9 cellular contexts compared by ENCODE assay signal in genomic region chr10:3780766-3781457, GRCh38. TPM values are rescaled to one million over a fixed set of nuclear protein-coding genes. Genes with fewer than 3 reads are reported as not detected.
DNase-seq lines count a peak whose midpoint lies in the region; ATAC-seq and TF ChIP-seq lines count a peak whose summit lies in the region.
"Had no signal": no experiment of that assay in that cellular context is flagged by ENCODE, and none has a peak within 500 bp of the region (broad histone marks: within the 10 kb centered on the region; RNA-seq: fewer than 3 reads in every experiment).

No MANE protein-coding gene starts in this region.

- peaks cover 0 to 65% (median 59%) of the 10 kb centered on the region in 4 donors for H3K4me1 ChIP-seq in sigmoid colon

- 67 to 68% methylated on average over 16 of the region's 16 CpGs for WGBS in sigmoid colon, 2 donors

- H3K27ac ChIP-seq in sigmoid colon, result peak overlapping the region; percentile 98 to 100 (median 100)

- no peaks in the 10 kb centered on the region for H3K27me3 ChIP-seq in sigmoid colon

- no peaks in the 10 kb centered on the region for H3K9me3 ChIP-seq in sigmoid colon

- no peak for TF ChIP-seq POLR2A in sigmoid colon (IDR thresholded peaks at IDR 0.05)

- peak overlapping the region; percentile 93 for H3K4me3 Mint-ChIP-seq in activated T-helper 1 cell treated with anti-CD3 and anti-CD28 coated beads, Interleukin-12 subunit alpha, Interleukin-12 subunit beta, Interleukin-2, Interleukin-4 antibody, amounts not matched to agents 30 ng/mL and 10 ng/mL and 1 ng/mL, durations not matched to agents 14 hours and 24 hours and 36 hours
- no peak overlapping the region for H3K4me3 Mint-ChIP-seq in nephron progenitor cell

- H3K4me1 Mint-ChIP-seq in activated T-helper 1 cell treated with anti-CD3 and anti-CD28 coated beads, Interleukin-12 subunit alpha, Interleukin-12 subunit beta, Interleukin-2, Interleukin-4 antibody, amounts not matched to agents 30 ng/mL and 10 ng/mL and 1 ng/mL, durations not matched to agents 14 hours and 24 hours and 36 hours (ENCODE audit: low read depth), result peaks cover 74% of the 10 kb centered on the region
- peaks cover 51% of the 10 kb centered on the region for H3K4me1 Mint-ChIP-seq in nephron progenitor cell

- peak overlapping the region; percentile 81 for H3K4me3 ChIP-seq in GM12865 (ENCODE audit: low read depth, low read length)
- H3K4me3 ChIP-seq in fibroblast of villous mesenchyme (ENCODE audit: low read depth, low read length), result peak overlapping the region; percentile 90
- peak overlapping the region; percentile 73 to 97 (median 90) for H3K4me3 ChIP-seq in sigmoid colon

- ATAC-seq in GM21360 (IDR thresholded peaks at IDR 0.05; ENCODE audit: unreplicated experiment) (no peak), GM21367 (IDR thresholded peaks at IDR 0.05; ENCODE audit: unreplicated experiment) (no peak)

- TF ChIP-seq CTCF in GM12865 (IDR thresholded peaks at IDR 0.05; ENCODE audit: insufficient read depth, low read depth, low read length, missing control alignments) (no peak), fibroblast of villous mesenchyme (IDR thresholded peaks at IDR 0.05; ENCODE audit: insufficient read depth, low read depth, low read length) (no peak), sigmoid colon (IDR thresholded peaks at IDR 0.05) (no peak), nephron progenitor cell (IDR thresholded peaks at IDR 0.05) (no peak)

- no peaks in the 10 kb centered on the region for H3K27me3 Mint-ChIP-seq in activated T-helper 1 cell treated with anti-CD3 and anti-CD28 coated beads, Interleukin-12 subunit alpha, Interleukin-12 subunit beta, Interleukin-2, Interleukin-4 antibody, amounts not matched to agents 30 ng/mL and 10 ng/mL and 1 ng/mL, durations not matched to agents 14 hours and 24 hours and 36 hours (ENCODE audit: insufficient read depth)
- H3K27me3 Mint-ChIP-seq in nephron progenitor cell (ENCODE audit: low read depth, poor library complexity), result peaks cover 3% of the 10 kb centered on the region

- peaks cover 79% of the 10 kb centered on the region for H3K36me3 Mint-ChIP-seq in activated T-helper 1 cell treated with anti-CD3 and anti-CD28 coated beads, Interleukin-12 subunit alpha, Interleukin-12 subunit beta, Interleukin-2, Interleukin-4 antibody, amounts not matched to agents 30 ng/mL and 10 ng/mL and 1 ng/mL, durations not matched to agents 14 hours and 24 hours and 36 hours (ENCODE audit: low read depth)
- H3K36me3 Mint-ChIP-seq in nephron progenitor cell (ENCODE audit: low read depth), result peaks cover 60% of the 10 kb centered on the region

- TF ChIP-seq EP300 in sigmoid colon (IDR thresholded peaks at IDR 0.05), result no peak

- intact Hi-C loops in activated T-helper 1 cell treated with anti-CD3 and anti-CD28 coated beads, Interleukin-12 subunit alpha, Interleukin-12 subunit beta, Interleukin-2, Interleukin-4 antibody, amounts not matched to agents 30 ng/mL and 10 ng/mL and 1 ng/mL, durations not matched to agents 14 hours and 24 hours and 36 hours (cut with micrococcal nuclease), result loop anchor here (5.0 kb wide), 1 partner anchor 314 kb away; no protein-coding TSS in a partner anchor
- intact Hi-C loops in sigmoid colon (cut with DNase I), result loop anchor here (5.0 kb wide), 5 partner anchors 276 to 571 kb away; no protein-coding TSS in a partner anchor

- DNase-seq in GM12865 (ENCODE audit: low read depth) (no peak), fibroblast of villous mesenchyme (ENCODE audit: low read depth) (no peak), sigmoid colon (peak; percentile 64), nephron progenitor cell (no peak), OCI-M1 (lab: John Stamatoyannopoulos, UW) (no peak)
- DNase-seq in activated T-helper 1 cell treated with anti-CD3 and anti-CD28 coated beads, Interleukin-12 subunit alpha, Interleukin-12 subunit beta, Interleukin-2, Interleukin-4 antibody, amounts not matched to agents 30 ng/mL and 10 ng/mL and 1 ng/mL, durations not matched to agents 14 hours and 24 hours and 36 hours (ENCODE audit: low spot score), result no peak
- DNase-seq: SHP77 had no signal

- no peaks in the 10 kb centered on the region for H3K9me3 Mint-ChIP-seq in activated T-helper 1 cell treated with anti-CD3 and anti-CD28 coated beads, Interleukin-12 subunit alpha, Interleukin-12 subunit beta, Interleukin-2, Interleukin-4 antibody, amounts not matched to agents 30 ng/mL and 10 ng/mL and 1 ng/mL, durations not matched to agents 14 hours and 24 hours and 36 hours
- no peaks in the 10 kb centered on the region for H3K9me3 Mint-ChIP-seq in nephron progenitor cell

- peak overlapping the region; percentile 96 for H3K27ac Mint-ChIP-seq in activated T-helper 1 cell treated with anti-CD3 and anti-CD28 coated beads, Interleukin-12 subunit alpha, Interleukin-12 subunit beta, Interleukin-2, Interleukin-4 antibody, amounts not matched to agents 30 ng/mL and 10 ng/mL and 1 ng/mL, durations not matched to agents 14 hours and 24 hours and 36 hours
- no peak overlapping the region for H3K27ac Mint-ChIP-seq in nephron progenitor cell

- peaks cover 18 to 60% (median 32%) of the 10 kb centered on the region in 4 donors for H3K36me3 ChIP-seq in sigmoid colon

RNA-seq across cellular contexts. Expression of gene KLF6, which starts 4.1 kb away (rescaled TPM):
- 110 and 113 TPM in 2 replicates for total RNA-seq in activated T-helper 1 cell treated with anti-CD3 and anti-CD28 coated beads, Interleukin-12 subunit alpha, Interleukin-12 subunit beta, Interleukin-2, Interleukin-4 antibody, amounts not matched to agents 30 ng/mL and 10 ng/mL and 1 ng/mL, durations not matched to agents 14 hours and 24 hours and 36 hours
- total RNA-seq in fibroblast of villous mesenchyme, result 37.6 and 51.5 TPM in 2 replicates
- total RNA-seq in sigmoid colon, result 100 to 1,000 TPM in 2 of 4 donors, 10 to 100 TPM in 2; 50.3 to 116 (median 85.8) TPM
- 100 to 1,000 TPM in 1 of 3 donors, 10 to 100 TPM in 2; 73.3 to 137 (median 91.6) TPM for polyA plus RNA-seq in sigmoid colon
